In the genomic region with DNA sequence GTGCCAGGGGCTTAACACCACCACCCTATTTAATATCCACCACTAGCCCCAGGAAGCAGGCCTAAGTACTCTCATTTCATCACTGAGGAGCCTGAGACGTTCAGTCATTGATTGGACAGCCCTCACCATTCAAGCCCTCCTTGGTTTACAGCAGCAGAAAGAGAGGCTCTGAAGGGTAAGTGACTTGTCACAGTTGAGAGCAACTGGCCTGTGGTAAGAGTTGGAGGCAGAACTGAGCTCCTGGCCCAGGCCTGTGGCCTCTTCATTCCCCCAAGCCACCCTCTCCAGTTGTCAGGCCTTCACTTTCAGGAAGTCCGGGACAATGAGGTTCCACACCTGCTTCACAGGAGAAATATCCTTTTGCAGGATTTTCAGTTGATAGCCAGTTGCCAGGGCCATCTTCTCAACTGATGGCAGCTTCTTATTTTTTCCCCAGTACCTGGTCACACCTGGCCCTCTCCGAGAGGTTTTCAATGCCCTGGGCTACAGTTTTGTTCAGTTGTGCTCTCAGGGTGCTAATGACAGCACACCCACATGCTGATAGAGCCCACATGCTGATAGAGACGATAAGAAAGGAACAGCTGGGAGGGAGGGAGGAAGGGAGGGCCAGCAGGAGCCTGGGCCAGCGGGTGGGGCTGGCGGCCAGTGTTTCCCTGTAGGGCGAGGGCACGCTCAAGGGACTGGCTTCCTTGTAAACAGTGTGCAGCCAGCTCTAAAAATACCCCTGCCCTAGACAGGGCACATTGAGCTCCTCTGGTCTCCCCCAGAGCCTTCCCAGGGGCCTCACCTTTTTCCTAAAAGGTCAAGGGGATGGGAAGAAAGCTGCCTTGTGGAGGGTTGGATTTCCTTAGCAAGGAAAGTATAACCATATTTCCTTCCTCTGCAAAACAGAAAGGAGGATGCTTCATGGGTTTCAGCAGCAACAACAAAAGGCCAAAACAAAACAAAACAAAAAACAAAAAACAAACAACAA, we compare ENCODE assay signal across 8 cellular contexts.
A peak's percentile ranks its signal among the peaks of the same experiment; 100 is the strongest.
DNase-seq lines count a peak whose midpoint lies in the region; ATAC-seq and TF ChIP-seq lines count a peak whose summit lies in the region.

No MANE protein-coding gene starts in this region.

- TF ChIP-seq EP300 in tibial nerve (IDR thresholded peaks at IDR 0.05) = no peak

- intact Hi-C loops in right lobe of liver (cut with DNase I) (loop anchor here in 1 of 2 donors (10.0 kb wide), 1 partner anchor 148 kb away; no protein-coding TSS in a partner anchor), Caco-2 (cut with micrococcal nuclease; ENCODE audit: unreplicated experiment) (no loop called here)

- no peaks in the 10 kb centered on the region for H3K36me3 Mint-ChIP-seq in Caco-2 (ENCODE audit: insufficient read depth, unreplicated experiment)

- H3K36me3 ChIP-seq in adipocyte (ENCODE audit: control insufficient read depth, insufficient read depth, low read length, severe bottlenecking) = no peaks in the 10 kb centered on the region
- H3K36me3 ChIP-seq in right lobe of liver = no peaks in the 10 kb centered on the region
- no peaks in the 10 kb centered on the region for H3K36me3 ChIP-seq in tibial nerve
- H3K36me3 ChIP-seq in Caco-2 (ENCODE audit: control insufficient read depth, insufficient read depth, low read length) = no peaks in the 10 kb centered on the region

- H3K4me1 Mint-ChIP-seq in Caco-2 (ENCODE audit: low read depth, unreplicated experiment) = peaks cover 37% of the 10 kb centered on the region

- H3K9me3 ChIP-seq in adipocyte (ENCODE audit: control insufficient read depth, low read length) (no peaks in the 10 kb centered on the region), right lobe of liver (no peaks in the 10 kb centered on the region), tibial nerve (no peaks in the 10 kb centered on the region), Caco-2 (no peaks in the 10 kb centered on the region)

- H3K9me3 Mint-ChIP-seq in Caco-2 (ENCODE audit: unreplicated experiment) = peaks cover 5% of the 10 kb centered on the region

- H3K27me3 Mint-ChIP-seq in Caco-2 (ENCODE audit: insufficient read depth, unreplicated experiment) = no peaks in the 10 kb centered on the region

- no peak overlapping the region for H3K4me3 Mint-ChIP-seq in Caco-2 (ENCODE audit: unreplicated experiment)

- no peak overlapping the region for H3K27ac Mint-ChIP-seq in Caco-2 (ENCODE audit: unreplicated experiment)

- H3K27me3 ChIP-seq in adipocyte (replicated peaks; ENCODE audit: control insufficient read depth, insufficient read depth, low read length) = no peaks in the 10 kb centered on the region
- no peaks in the 10 kb centered on the region for H3K27me3 ChIP-seq in right lobe of liver
- no peaks in the 10 kb centered on the region for H3K27me3 ChIP-seq in tibial nerve
- no peaks in the 10 kb centered on the region for H3K27me3 ChIP-seq in Caco-2 (replicated peaks; ENCODE audit: control insufficient read depth, insufficient read depth, low read length)

- TF ChIP-seq POLR2A in right lobe of liver (IDR thresholded peaks at IDR 0.05) (no peak), tibial nerve (IDR thresholded peaks at IDR 0.05) (no peak)

- WGBS in right lobe of liver (ENCODE audit: insufficient coverage, low coverage, low lambda C conversion rate, missing lambda C conversion rate) = 43% methylated on average over 3 of the region's 8 CpGs
- WGBS in tibial nerve, 2 donors = 49 to 50% methylated on average over 8 of the region's 8 CpGs

- H3K4me1 ChIP-seq in adipocyte (ENCODE audit: control insufficient read depth, insufficient read depth, low read length) (peaks cover 42% of the 10 kb centered on the region), right lobe of liver (peaks cover 0 to 15% (median 2%) of the 10 kb centered on the region in 4 donors), tibial nerve (peaks cover 0 to 72% (median 39%) of the 10 kb centered on the region in 4 donors), Caco-2 (peaks cover 42% of the 10 kb centered on the region)

- no peak for TF ChIP-seq CTCF in right lobe of liver (IDR thresholded peaks at IDR 0.05)
- no peak for TF ChIP-seq CTCF in tibial nerve (IDR thresholded peaks at IDR 0.05)
- no peak for TF ChIP-seq CTCF in Caco-2 (IDR thresholded peaks at IDR 0.05; ENCODE audit: insufficient read depth in 1 of 2, low read depth in 1 of 2, low read length in 1 of 2, severe bottlenecking in 1 of 2, unreplicated experiment in 1 of 2)

- ATAC-seq in right lobe of liver = peak; percentile 33 to 54 (median 40)

- H3K4me3 ChIP-seq in adipocyte (ENCODE audit: low read length) (no peak overlapping the region), right lobe of liver (no peak overlapping the region), tibial nerve (no peak overlapping the region), Caco-2 (ENCODE audit: low read depth, low read length) (no peak overlapping the region)

- DNase-seq in NCI-H1417 (lab: John Stamatoyannopoulos, UW) (peak in 2 of 3 experiments; percentile 72 to 90), NCI-H1417 treated with DMSO at 0.1 percent for 48 hours (lab: John Stamatoyannopoulos, UW) (no peak), adipocyte (ENCODE audit: low read depth) (no peak), right lobe of liver (peak in 1 of 3 donors; percentile 49), tibial nerve (ENCODE audit: low spot score in 2 of 2) (no peak), HK-2 (ENCODE audit: unreplicated experiment) (no peak), Caco-2 (no peak)
- DNase-seq in activated naive CD4-positive, alpha-beta T cell (lab: John Stamatoyannopoulos, UW) = no peak

- CTCF ChIA-PET in Caco-2 (lab: Charles Lee) = interaction anchor here (0.5 kb wide), 1 partner anchor 383 kb away, joined by 3 read pairs; no protein-coding TSS in a partner anchor

- H3K27ac ChIP-seq in right lobe of liver = no peak overlapping the region
- peak overlapping the region; percentile 5 to 67 (median 58) for H3K27ac ChIP-seq in tibial nerve

- POLR2A ChIA-PET in Caco-2 (lab: Charles Lee) = no interaction called here

- no TSS peak for BruUV-seq in Caco-2 (replicated peaks; lab: Mats Ljungman, UMichigan)

- H3K9ac ChIP-seq in adipocyte (ENCODE audit: low read length) = peak overlapping the region; percentile 0

Comparison
In these comparisons a context has a peak if more than half of its experiments do, and no peak if none do; other contexts are left out.
1. DNase-seq: peak in NCI-H1417 (2 of 3); none in NCI-H1417 treated with DMSO at 0.1 percent for 48 hours (single experiment), adipocyte (single experiment), tibial nerve (0 of 2), HK-2 (single experiment), Caco-2 (0 of 2) and activated naive CD4-positive, alpha-beta T cell (0 of 4).
2. H3K27ac ChIP-seq: peak in tibial nerve (4 of 4); none in right lobe of liver (0 of 3).